Comparison of ENCODE assay signal across 1 cellular context in the genomic region with DNA sequence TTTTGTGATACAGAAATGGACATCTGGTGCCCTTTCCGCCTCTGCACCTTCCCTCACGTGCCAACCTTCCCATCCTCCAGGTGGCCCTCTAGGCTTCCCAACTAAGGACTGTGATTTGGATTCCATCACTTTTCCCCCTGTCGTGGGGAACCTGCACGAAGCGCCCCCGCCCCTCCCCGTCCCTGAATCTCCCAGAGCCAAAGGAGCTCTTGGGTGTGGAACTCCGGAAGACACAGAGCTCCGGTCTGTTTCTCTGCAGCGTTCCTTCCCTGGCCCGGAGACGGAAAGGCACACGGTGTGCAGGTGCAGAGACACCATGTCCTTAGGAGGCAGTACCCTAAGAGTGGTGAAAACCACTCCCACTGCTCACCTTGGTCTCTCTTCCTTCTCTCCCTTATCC. TPM values are rescaled to one million over a fixed set of nuclear protein-coding genes. Genes with fewer than 3 reads are reported as not detected.
"Had no signal": no experiment of that assay in that cellular context is flagged by ENCODE, and none has a peak within 500 bp of the region (broad histone marks: within the 10 kb centered on the region; RNA-seq: fewer than 3 reads in every experiment).

No MANE protein-coding gene starts in this region.

RNA-seq across cellular contexts. Expression of a gene that starts 3.8 kb away (rescaled TPM):
- total RNA-seq: G401 had no signal
